In genomic region chr2:23160006-23160405, GRCh38 we compare ENCODE assay signal across 7 cellular contexts.
"Had no signal": no experiment of that assay in that cellular context is flagged by ENCODE, and none has a peak within 500 bp of the region (broad histone marks: within the 10 kb centered on the region; RNA-seq: fewer than 3 reads in every experiment).

No MANE protein-coding gene starts in this region.

- H3K4me1 Mint-ChIP-seq: IgD-negative memory B cell had no signal

- H3K27me3 Mint-ChIP-seq: IgD-negative memory B cell had no signal

- FAIRE-seq: HepG2, HTR-8/SVneo, K562 had no signal

- H3K9me3 Mint-ChIP-seq: IgD-negative memory B cell had no signal

- DNase-seq: IMR-90, KBM-7, KG1 had no signal

- ATAC-seq: HepG2, K562 had no signal

- H3K27ac Mint-ChIP-seq: IgD-negative memory B cell had no signal

- H3K4me3 Mint-ChIP-seq: IgD-negative memory B cell had no signal

- H3K36me3 Mint-ChIP-seq: IgD-negative memory B cell had no signal
